In the genomic region with DNA sequence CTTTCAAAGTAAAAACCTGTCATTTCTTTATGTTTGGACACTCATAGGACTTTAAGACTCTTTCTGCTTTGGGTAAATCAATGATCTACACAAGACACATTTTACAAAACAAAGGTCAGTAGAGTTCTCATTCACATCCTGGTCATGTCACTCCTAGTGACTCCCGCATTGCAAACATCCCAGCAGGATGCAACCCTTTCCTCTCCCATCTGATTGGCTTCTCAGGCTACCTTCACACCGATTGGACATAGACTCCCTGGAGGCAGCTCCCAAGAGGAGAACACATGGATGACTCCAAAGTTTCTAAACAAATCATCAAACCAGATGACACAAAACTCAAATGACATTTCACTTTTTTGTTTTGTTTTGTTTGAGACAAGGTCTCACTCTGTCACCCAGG, we compare ENCODE assay signal across 2 cellular contexts.
TF ChIP-seq lines count a peak whose summit lies in the region.

No MANE protein-coding gene starts in this region.

TF ChIP-seq in GM23338, 12 proteins besides CTCF, POLR2A, EP300 and RAD21 (continues in another document):
- TF ChIP-seq JUNB (IDR thresholded peaks at IDR 0.05; ENCODE audit: unreplicated experiment) (no peak), EZH2 (IDR thresholded peaks at IDR 0.05; ENCODE audit: low read depth, unreplicated experiment) (no peak), ZNF331 (CRISPR knock-in tag; IDR thresholded peaks at IDR 0.05; ENCODE audit: low read depth) (no peak), NANOG (IDR thresholded peaks at IDR 0.05; ENCODE audit: borderline replicate concordance) (no peak), STAT1 (IDR thresholded peaks at IDR 0.05; ENCODE audit: unreplicated experiment) (no peak), CREB1 (CRISPR knock-in tag; IDR thresholded peaks at IDR 0.05; ENCODE audit: low read depth) (no peak), POLR2AphosphoS5 (IDR thresholded peaks at IDR 0.05; ENCODE audit: low read depth) (no peak), EZH2phosphoT487 (IDR thresholded peaks at IDR 0.05; ENCODE audit: unreplicated experiment) (no peak), ZNF114 (CRISPR knock-in tag; IDR thresholded peaks at IDR 0.05) (no peak)
- TF ChIP-seq, protein P1, sequence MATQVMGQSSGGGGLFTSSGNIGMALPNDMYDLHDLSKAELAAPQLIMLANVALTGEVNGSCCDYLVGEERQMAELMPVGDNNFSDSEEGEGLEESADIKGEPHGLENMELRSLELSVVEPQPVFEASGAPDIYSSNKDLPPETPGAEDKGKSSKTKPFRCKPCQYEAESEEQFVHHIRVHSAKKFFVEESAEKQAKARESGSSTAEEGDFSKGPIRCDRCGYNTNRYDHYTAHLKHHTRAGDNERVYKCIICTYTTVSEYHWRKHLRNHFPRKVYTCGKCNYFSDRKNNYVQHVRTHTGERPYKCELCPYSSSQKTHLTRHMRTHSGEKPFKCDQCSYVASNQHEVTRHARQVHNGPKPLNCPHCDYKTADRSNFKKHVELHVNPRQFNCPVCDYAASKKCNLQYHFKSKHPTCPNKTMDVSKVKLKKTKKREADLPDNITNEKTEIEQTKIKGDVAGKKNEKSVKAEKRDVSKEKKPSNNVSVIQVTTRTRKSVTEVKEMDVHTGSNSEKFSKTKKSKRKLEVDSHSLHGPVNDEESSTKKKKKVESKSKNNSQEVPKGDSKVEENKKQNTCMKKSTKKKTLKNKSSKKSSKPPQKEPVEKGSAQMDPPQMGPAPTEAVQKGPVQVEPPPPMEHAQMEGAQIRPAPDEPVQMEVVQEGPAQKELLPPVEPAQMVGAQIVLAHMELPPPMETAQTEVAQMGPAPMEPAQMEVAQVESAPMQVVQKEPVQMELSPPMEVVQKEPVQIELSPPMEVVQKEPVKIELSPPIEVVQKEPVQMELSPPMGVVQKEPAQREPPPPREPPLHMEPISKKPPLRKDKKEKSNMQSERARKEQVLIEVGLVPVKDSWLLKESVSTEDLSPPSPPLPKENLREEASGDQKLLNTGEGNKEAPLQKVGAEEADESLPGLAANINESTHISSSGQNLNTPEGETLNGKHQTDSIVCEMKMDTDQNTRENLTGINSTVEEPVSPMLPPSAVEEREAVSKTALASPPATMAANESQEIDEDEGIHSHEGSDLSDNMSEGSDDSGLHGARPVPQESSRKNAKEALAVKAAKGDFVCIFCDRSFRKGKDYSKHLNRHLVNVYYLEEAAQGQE (IDR thresholded peaks at IDR 0.05; ENCODE audit: unreplicated experiment): no peak
- TF ChIP-seq, protein P2, sequence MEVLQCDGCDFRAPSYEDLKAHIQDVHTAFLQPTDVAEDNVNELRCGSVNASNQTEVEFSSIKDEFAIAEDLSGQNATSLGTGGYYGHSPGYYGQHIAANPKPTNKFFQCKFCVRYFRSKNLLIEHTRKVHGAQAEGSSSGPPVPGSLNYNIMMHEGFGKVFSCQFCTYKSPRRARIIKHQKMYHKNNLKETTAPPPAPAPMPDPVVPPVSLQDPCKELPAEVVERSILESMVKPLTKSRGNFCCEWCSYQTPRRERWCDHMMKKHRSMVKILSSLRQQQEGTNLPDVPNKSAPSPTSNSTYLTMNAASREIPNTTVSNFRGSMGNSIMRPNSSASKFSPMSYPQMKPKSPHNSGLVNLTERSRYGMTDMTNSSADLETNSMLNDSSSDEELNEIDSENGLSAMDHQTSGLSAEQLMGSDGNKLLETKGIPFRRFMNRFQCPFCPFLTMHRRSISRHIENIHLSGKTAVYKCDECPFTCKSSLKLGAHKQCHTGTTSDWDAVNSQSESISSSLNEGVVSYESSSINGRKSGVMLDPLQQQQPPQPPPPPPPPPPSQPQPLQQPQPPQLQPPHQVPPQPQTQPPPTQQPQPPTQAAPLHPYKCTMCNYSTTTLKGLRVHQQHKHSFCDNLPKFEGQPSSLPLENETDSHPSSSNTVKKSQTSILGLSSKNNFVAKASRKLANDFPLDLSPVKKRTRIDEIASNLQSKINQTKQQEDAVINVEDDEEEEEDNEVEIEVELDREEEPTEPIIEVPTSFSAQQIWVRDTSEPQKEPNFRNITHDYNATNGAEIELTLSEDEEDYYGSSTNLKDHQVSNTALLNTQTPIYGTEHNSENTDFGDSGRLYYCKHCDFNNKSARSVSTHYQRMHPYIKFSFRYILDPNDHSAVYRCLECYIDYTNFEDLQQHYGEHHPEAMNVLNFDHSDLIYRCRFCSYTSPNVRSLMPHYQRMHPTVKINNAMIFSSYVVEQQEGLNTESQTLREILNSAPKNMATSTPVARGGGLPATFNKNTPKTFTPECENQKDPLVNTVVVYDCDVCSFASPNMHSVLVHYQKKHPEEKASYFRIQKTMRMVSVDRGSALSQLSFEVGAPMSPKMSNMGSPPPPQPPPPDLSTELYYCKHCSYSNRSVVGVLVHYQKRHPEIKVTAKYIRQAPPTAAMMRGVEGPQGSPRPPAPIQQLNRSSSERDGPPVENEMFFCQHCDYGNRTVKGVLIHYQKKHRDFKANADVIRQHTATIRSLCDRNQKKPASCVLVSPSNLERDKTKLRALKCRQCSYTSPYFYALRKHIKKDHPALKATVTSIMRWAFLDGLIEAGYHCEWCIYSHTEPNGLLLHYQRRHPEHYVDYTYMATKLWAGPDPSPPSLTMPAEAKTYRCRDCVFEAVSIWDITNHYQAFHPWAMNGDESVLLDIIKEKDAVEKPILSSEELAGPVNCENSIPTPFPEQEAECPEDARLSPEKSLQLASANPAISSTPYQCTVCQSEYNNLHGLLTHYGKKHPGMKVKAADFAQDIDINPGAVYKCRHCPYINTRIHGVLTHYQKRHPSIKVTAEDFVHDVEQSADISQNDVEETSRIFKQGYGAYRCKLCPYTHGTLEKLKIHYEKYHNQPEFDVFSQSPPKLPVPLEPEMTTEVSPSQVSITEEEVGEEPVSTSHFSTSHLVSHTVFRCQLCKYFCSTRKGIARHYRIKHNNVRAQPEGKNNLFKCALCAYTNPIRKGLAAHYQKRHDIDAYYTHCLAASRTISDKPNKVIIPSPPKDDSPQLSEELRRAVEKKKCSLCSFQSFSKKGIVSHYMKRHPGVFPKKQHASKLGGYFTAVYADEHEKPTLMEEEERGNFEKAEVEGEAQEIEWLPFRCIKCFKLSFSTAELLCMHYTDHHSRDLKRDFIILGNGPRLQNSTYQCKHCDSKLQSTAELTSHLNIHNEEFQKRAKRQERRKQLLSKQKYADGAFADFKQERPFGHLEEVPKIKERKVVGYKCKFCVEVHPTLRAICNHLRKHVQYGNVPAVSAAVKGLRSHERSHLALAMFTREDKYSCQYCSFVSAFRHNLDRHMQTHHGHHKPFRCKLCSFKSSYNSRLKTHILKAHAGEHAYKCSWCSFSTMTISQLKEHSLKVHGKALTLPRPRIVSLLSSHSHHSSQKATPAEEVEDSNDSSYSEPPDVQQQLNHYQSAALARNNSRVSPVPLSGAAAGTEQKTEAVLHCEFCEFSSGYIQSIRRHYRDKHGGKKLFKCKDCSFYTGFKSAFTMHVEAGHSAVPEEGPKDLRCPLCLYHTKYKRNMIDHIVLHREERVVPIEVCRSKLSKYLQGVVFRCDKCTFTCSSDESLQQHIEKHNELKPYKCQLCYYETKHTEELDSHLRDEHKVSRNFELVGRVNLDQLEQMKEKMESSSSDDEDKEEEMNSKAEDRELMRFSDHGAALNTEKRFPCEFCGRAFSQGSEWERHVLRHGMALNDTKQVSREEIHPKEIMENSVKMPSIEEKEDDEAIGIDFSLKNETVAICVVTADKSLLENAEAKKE (CRISPR knock-in tag; IDR thresholded peaks at IDR 0.05): no peak

TF ChIP-seq in HepG2, 621 proteins besides CTCF, POLR2A, EP300 and RAD21 (continues in another document):
- TF ChIP-seq RARG (CRISPR knock-in tag; IDR thresholded peaks at IDR 0.05; ENCODE audit: low read depth): no peak
- no peak for TF ChIP-seq ZNF546 (CRISPR knock-in tag; conservative IDR thresholded peaks at IDR 0.05)
- TF ChIP-seq, protein P3, sequence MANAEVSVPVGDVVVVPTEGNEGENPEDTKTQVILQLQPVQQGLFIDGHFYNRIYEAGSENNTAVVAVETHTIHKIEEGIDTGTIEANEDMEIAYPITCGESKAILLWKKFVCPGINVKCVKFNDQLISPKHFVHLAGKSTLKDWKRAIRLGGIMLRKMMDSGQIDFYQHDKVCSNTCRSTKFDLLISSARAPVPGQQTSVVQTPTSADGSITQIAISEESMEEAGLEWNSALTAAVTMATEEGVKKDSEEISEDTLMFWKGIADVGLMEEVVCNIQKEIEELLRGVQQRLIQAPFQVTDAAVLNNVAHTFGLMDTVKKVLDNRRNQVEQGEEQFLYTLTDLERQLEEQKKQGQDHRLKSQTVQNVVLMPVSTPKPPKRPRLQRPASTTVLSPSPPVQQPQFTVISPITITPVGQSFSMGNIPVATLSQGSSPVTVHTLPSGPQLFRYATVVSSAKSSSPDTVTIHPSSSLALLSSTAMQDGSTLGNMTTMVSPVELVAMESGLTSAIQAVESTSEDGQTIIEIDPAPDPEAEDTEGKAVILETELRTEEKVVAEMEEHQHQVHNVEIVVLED (CRISPR knock-in tag; IDR thresholded peaks at IDR 0.05; ENCODE audit: borderline replicate concordance): no peak
- TF ChIP-seq GATAD1 (CRISPR knock-in tag; IDR thresholded peaks at IDR 0.05): no peak
- TF ChIP-seq, protein P4, sequence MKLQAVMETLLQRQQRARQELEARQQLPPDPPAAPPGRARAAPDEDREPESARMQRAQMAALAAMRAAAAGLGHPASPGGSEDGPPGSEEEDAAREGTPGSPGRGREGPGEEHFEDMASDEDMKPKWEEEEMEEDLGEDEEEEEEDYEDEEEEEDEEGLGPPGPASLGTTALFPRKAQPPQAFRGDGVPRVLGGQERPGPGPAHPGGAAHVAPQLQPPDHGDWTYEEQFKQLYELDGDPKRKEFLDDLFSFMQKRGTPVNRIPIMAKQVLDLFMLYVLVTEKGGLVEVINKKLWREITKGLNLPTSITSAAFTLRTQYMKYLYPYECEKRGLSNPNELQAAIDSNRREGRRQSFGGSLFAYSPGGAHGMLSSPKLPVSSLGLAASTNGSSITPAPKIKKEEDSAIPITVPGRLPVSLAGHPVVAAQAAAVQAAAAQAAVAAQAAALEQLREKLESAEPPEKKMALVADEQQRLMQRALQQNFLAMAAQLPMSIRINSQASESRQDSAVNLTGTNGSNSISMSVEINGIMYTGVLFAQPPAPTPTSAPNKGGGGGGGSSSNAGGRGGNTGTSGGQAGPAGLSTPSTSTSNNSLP (IDR thresholded peaks at IDR 0.05; ENCODE audit: low read depth, low read length): no peak
- TF ChIP-seq, protein P5, sequence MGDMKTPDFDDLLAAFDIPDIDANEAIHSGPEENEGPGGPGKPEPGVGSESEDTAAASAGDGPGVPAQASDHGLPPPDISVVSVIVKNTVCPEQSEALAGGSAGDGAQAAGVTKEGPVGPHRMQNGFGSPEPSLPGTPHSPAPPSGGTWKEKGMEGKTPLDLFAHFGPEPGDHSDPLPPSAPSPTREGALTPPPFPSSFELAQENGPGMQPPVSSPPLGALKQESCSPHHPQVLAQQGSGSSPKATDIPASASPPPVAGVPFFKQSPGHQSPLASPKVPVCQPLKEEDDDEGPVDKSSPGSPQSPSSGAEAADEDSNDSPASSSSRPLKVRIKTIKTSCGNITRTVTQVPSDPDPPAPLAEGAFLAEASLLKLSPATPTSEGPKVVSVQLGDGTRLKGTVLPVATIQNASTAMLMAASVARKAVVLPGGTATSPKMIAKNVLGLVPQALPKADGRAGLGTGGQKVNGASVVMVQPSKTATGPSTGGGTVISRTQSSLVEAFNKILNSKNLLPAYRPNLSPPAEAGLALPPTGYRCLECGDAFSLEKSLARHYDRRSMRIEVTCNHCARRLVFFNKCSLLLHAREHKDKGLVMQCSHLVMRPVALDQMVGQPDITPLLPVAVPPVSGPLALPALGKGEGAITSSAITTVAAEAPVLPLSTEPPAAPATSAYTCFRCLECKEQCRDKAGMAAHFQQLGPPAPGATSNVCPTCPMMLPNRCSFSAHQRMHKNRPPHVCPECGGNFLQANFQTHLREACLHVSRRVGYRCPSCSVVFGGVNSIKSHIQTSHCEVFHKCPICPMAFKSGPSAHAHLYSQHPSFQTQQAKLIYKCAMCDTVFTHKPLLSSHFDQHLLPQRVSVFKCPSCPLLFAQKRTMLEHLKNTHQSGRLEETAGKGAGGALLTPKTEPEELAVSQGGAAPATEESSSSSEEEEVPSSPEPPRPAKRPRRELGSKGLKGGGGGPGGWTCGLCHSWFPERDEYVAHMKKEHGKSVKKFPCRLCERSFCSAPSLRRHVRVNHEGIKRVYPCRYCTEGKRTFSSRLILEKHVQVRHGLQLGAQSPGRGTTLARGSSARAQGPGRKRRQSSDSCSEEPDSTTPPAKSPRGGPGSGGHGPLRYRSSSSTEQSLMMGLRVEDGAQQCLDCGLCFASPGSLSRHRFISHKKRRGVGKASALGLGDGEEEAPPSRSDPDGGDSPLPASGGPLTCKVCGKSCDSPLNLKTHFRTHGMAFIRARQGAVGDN (CRISPR knock-in tag; IDR thresholded peaks at IDR 0.05): no peak
- no peak for TF ChIP-seq TCF12 (IDR thresholded peaks at IDR 0.05)
- TF ChIP-seq TCF12 (CRISPR knock-in tag; IDR thresholded peaks at IDR 0.05): no peak
- TF ChIP-seq ZFYVE20 (CRISPR knock-in tag; IDR thresholded peaks at IDR 0.05; ENCODE audit: borderline replicate concordance, low read depth): no peak
